In the genomic region with DNA sequence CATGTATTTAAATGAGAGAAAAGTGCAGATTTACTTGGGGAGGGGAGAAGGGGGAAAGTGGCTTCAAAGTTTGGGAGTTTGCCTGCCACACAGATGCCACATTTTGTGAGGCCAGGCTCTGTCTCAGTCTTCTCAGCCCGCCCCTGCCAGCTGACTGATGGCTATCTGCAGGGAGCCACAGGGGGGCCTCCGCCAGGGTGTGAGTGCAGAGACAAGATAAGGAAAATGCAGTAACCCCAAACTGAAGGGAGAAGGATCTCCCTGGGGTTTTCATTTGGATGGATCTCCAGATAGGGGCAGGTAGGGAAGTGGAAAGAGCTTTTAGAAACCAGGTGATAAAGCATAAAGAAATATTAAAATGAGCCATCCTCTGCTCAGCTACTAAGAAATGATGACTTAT, we compare ENCODE assay signal across 17 cellular contexts.
DNase-seq lines count a peak whose midpoint lies in the region; ATAC-seq and TF ChIP-seq lines count a peak whose summit lies in the region.
"Had no signal": no experiment of that assay in that cellular context is flagged by ENCODE, and none has a peak within 500 bp of the region (broad histone marks: within the 10 kb centered on the region; RNA-seq: fewer than 3 reads in every experiment).

No MANE protein-coding gene starts in this region.

- no peak overlapping the region for H3K4me3 ChIP-seq in SK-N-SH (ENCODE audit: low read depth in 2 of 2, low read length in 1 of 2)

- DNase-seq in SK-N-SH (peak; percentile 20), NOMO-1 (lab: John Stamatoyannopoulos, UW; ENCODE audit: unreplicated experiment in 2 of 2) (peak; percentile 68 to 69), endothelial cell (ENCODE audit: low spot score) (no peak), HEK293T (ENCODE audit: extremely low spot score) (no peak)
- no peak for DNase-seq in stimulated activated naive B cell treated with anti-CD40 and anti-IgM and Interleukin-4, amounts not matched to agents 10 μg/mL and 1 μg/mL and 100 μg/mL, for 72 hours
- no peak for DNase-seq in activated CD4-positive, CD25-positive, alpha-beta regulatory T cell (lab: John Stamatoyannopoulos, UW)
- no peak for DNase-seq in activated naive CD4-positive, alpha-beta T cell treated with anti-CD3 and anti-CD28 coated beads, Interleukin-2, amount 10 ng/mL, durations not matched to agents 7 days and 5 days
- DNase-seq: activated CD4-positive, alpha-beta T cell treated with anti-CD3 and anti-CD28 coated beads, Interleukin-2, amount 50 U/mL, for 1 hour; Caco-2; MV-4-11; NCI-H1694 treated with DMSO at 0.1 percent for 48 hours; right cardiac atrium; stimulated activated CD4-positive, alpha-beta T cell treated with anti-CD3 and anti-CD28 coated beads, Interleukin-15, amount 100 ng/mL, for 24 hours had no signal

- TF ChIP-seq RAD21 in SK-N-SH (IDR thresholded peaks at IDR 0.05; ENCODE audit: low read length), result no peak

- peaks cover 69% of the 10 kb centered on the region for H3K36me3 Mint-ChIP-seq in endothelial cell (ENCODE audit: low read depth, unreplicated experiment)
- H3K36me3 Mint-ChIP-seq in stimulated activated naive B cell treated with anti-CD40 and anti-IgM and Interleukin-4, amounts not matched to agents 10 μg/mL and 1 μg/mL and 100 μg/mL, for 72 hours, result no peaks in the 10 kb centered on the region
- no peaks in the 10 kb centered on the region for H3K36me3 Mint-ChIP-seq in activated naive CD4-positive, alpha-beta T cell treated with anti-CD3 and anti-CD28 coated beads, Interleukin-2, amount 10 ng/mL, durations not matched to agents 7 days and 5 days
- H3K36me3 Mint-ChIP-seq: memory B cell had no signal

- H3K4me1 ChIP-seq in SK-N-SH (ENCODE audit: control insufficient read depth in 1 of 2, insufficient read depth in 2 of 2, low read depth in 1 of 2, low read length in 1 of 2), result peaks cover 0 to 3% of the 10 kb centered on the region in 2 experiments; a peak in 2 of 4 replicates
- H3K4me1 ChIP-seq: Caco-2 had no signal

- no peaks in the 10 kb centered on the region for H3K79me2 ChIP-seq in SK-N-SH (ENCODE audit: insufficient read depth)

- no peaks in the 10 kb centered on the region for H3K27me3 ChIP-seq in SK-N-SH (ENCODE audit: insufficient read depth)

- no peak overlapping the region for H3K9ac ChIP-seq in SK-N-SH

- TF ChIP-seq EP300 in SK-N-SH (IDR thresholded peaks at IDR 0.05; ENCODE audit: borderline replicate concordance in 1 of 2, low read depth in 1 of 2, low read length in 1 of 2), result no peak

- H4K20me1 ChIP-seq in SK-N-SH (ENCODE audit: insufficient read depth), result no peaks in the 10 kb centered on the region

- peaks cover 0 to 25% of the 10 kb centered on the region in 2 experiments for H3K36me3 ChIP-seq in SK-N-SH (replicated peaks in 1 of 2; ENCODE audit: control insufficient read depth in 1 of 2, insufficient read depth in 2 of 2, low read length in 1 of 2)

- H3K27ac Mint-ChIP-seq in endothelial cell (ENCODE audit: unreplicated experiment), result peak overlapping the region; percentile 80
- peak overlapping the region; percentile 70 for H3K27ac Mint-ChIP-seq in stimulated activated naive B cell treated with anti-CD40 and anti-IgM and Interleukin-4, amounts not matched to agents 10 μg/mL and 1 μg/mL and 100 μg/mL, for 72 hours
- H3K27ac Mint-ChIP-seq in activated naive CD4-positive, alpha-beta T cell treated with anti-CD3 and anti-CD28 coated beads, Interleukin-2, amount 10 ng/mL, durations not matched to agents 7 days and 5 days, result no peak overlapping the region
- H3K27ac Mint-ChIP-seq: activated T-helper 2 cell treated with anti-CD3 and anti-CD28 coated beads, Interferon-gamma antibody, Interleukin-2, Interleukin-4, amounts not matched to agents 10 μg/mL and 5 μg/mL and 100 μg/mL, durations not matched to agents 14 hours and 24 hours and 36 hours; memory B cell had no signal

- no peaks in the 10 kb centered on the region for H3K9me2 ChIP-seq in SK-N-SH

- CTCF ChIA-PET in SK-N-SH (lab: Yijun Ruan, JAX) (interaction anchor here (1.6 kb wide), 1 partner anchor 27 kb away, joined by 5 read pairs; no protein-coding TSS in a partner anchor), HEK293T (lab: Yijun Ruan, JAX) (interaction anchor here (1.3 kb wide), 1 partner anchor 9 kb away, joined by 6 read pairs; no protein-coding TSS in a partner anchor)
- CTCF ChIA-PET in activated naive CD4-positive, alpha-beta T cell treated with anti-CD3 and anti-CD28 coated beads, Interleukin-2, amount 10 ng/mL, durations not matched to agents 7 days and 5 days (lab: Charles Lee), result no interaction called here

- no peaks in the 10 kb centered on the region for H3K9me3 ChIP-seq in SK-N-SH
- H3K9me3 ChIP-seq: Caco-2 had no signal

- no peaks in the 10 kb centered on the region for H3K9me3 Mint-ChIP-seq in endothelial cell (ENCODE audit: unreplicated experiment)
- H3K9me3 Mint-ChIP-seq in stimulated activated naive B cell treated with anti-CD40 and anti-IgM and Interleukin-4, amounts not matched to agents 10 μg/mL and 1 μg/mL and 100 μg/mL, for 72 hours, result peaks cover 0 to 3% of the 10 kb centered on the region in 2 donors
- H3K9me3 Mint-ChIP-seq in activated naive CD4-positive, alpha-beta T cell treated with anti-CD3 and anti-CD28 coated beads, Interleukin-2, amount 10 ng/mL, durations not matched to agents 7 days and 5 days, result no peaks in the 10 kb centered on the region
- H3K9me3 Mint-ChIP-seq: activated T-helper 2 cell treated with anti-CD3 and anti-CD28 coated beads, Interferon-gamma antibody, Interleukin-2, Interleukin-4, amounts not matched to agents 10 μg/mL and 5 μg/mL and 100 μg/mL, durations not matched to agents 14 hours and 24 hours and 36 hours; memory B cell had no signal

- H3F3A ChIP-seq in SK-N-SH (replicated peaks; ENCODE audit: insufficient read depth), result no peaks in the 10 kb centered on the region

- H3K4me1 Mint-ChIP-seq in endothelial cell (ENCODE audit: unreplicated experiment), result peaks cover 72% of the 10 kb centered on the region
- H3K4me1 Mint-ChIP-seq in stimulated activated naive B cell treated with anti-CD40 and anti-IgM and Interleukin-4, amounts not matched to agents 10 μg/mL and 1 μg/mL and 100 μg/mL, for 72 hours, result peaks cover 4 to 6% of the 10 kb centered on the region in 2 donors
- no peaks in the 10 kb centered on the region for H3K4me1 Mint-ChIP-seq in activated naive CD4-positive, alpha-beta T cell treated with anti-CD3 and anti-CD28 coated beads, Interleukin-2, amount 10 ng/mL, durations not matched to agents 7 days and 5 days
- H3K4me1 Mint-ChIP-seq: memory B cell had no signal

- no peak overlapping the region for H3K27ac ChIP-seq in SK-N-SH (ENCODE audit: low read depth in 2 of 2, low read length in 1 of 2)
- H3K27ac ChIP-seq: RWPE1 had no signal

- ATAC-seq in SK-N-SH treated with all-trans-retinoic acid at 6 μM for 48 hours, result no peak
- ATAC-seq in stimulated activated naive B cell treated with anti-CD40 and anti-IgM and Interleukin-4, amounts not matched to agents 10 μg/mL and 1 μg/mL and 100 μg/mL, for 72 hours (replicated peaks), result no peak
- ATAC-seq: right cardiac atrium had no signal

- POLR2A ChIA-PET in SK-N-SH (lab: Yijun Ruan, JAX), result no interaction called here
- POLR2A ChIA-PET in HEK293T (lab: Yijun Ruan, JAX), result no interaction called here

- no peak overlapping the region for H2AFZ ChIP-seq in SK-N-SH (ENCODE audit: low read depth)

- H3K27me3 Mint-ChIP-seq in endothelial cell (ENCODE audit: unreplicated experiment), result peaks cover 7% of the 10 kb centered on the region
- no peaks in the 10 kb centered on the region for H3K27me3 Mint-ChIP-seq in stimulated activated naive B cell treated with anti-CD40 and anti-IgM and Interleukin-4, amounts not matched to agents 10 μg/mL and 1 μg/mL and 100 μg/mL, for 72 hours
- no peaks in the 10 kb centered on the region for H3K27me3 Mint-ChIP-seq in activated naive CD4-positive, alpha-beta T cell treated with anti-CD3 and anti-CD28 coated beads, Interleukin-2, amount 10 ng/mL, durations not matched to agents 7 days and 5 days
- H3K27me3 Mint-ChIP-seq: memory B cell had no signal

- no peak overlapping the region for H3K4me2 ChIP-seq in SK-N-SH

- H3K4me3 Mint-ChIP-seq in endothelial cell (ENCODE audit: unreplicated experiment), result peak overlapping the region; percentile 4
- no peak overlapping the region for H3K4me3 Mint-ChIP-seq in stimulated activated naive B cell treated with anti-CD40 and anti-IgM and Interleukin-4, amounts not matched to agents 10 μg/mL and 1 μg/mL and 100 μg/mL, for 72 hours
- H3K4me3 Mint-ChIP-seq in activated naive CD4-positive, alpha-beta T cell treated with anti-CD3 and anti-CD28 coated beads, Interleukin-2, amount 10 ng/mL, durations not matched to agents 7 days and 5 days, result no peak overlapping the region
- H3K4me3 Mint-ChIP-seq: memory B cell had no signal

- 61% methylated on average over 2 of the region's 2 CpGs for WGBS in SK-N-SH (ENCODE audit: low lambda C conversion rate)

- no peak for TF ChIP-seq CTCF in SK-N-SH (IDR thresholded peaks at IDR 0.05)
- TF ChIP-seq CTCF in endothelial cell (IDR thresholded peaks at IDR 0.05; ENCODE audit: unreplicated experiment), result no peak

TF ChIP-seq in SK-N-SH, 30 proteins besides CTCF, POLR2A, EP300 and RAD21:
- TF ChIP-seq NRF1 (IDR thresholded peaks at IDR 0.05; ENCODE audit: low read depth, low read length) (no peak), GATA2 (CRISPR knock-in tag; IDR thresholded peaks at IDR 0.05) (peak; percentile 90)

TF ChIP-seq in HEK293T, 16 proteins besides CTCF, POLR2A, EP300 and RAD21:
- TF ChIP-seq HDGF (IDR thresholded peaks at IDR 0.05; ENCODE audit: borderline replicate concordance), result no peak
- TF ChIP-seq ELF4 (IDR thresholded peaks at IDR 0.05), result no peak
- no peak for TF ChIP-seq FOXK2 (IDR thresholded peaks at IDR 0.05)
- no peak for TF ChIP-seq LEF1 (IDR thresholded peaks at IDR 0.05; ENCODE audit: borderline replicate concordance)
- TF ChIP-seq FOXA1 (IDR thresholded peaks at IDR 0.05), result no peak
- TF ChIP-seq, protein P1, sequence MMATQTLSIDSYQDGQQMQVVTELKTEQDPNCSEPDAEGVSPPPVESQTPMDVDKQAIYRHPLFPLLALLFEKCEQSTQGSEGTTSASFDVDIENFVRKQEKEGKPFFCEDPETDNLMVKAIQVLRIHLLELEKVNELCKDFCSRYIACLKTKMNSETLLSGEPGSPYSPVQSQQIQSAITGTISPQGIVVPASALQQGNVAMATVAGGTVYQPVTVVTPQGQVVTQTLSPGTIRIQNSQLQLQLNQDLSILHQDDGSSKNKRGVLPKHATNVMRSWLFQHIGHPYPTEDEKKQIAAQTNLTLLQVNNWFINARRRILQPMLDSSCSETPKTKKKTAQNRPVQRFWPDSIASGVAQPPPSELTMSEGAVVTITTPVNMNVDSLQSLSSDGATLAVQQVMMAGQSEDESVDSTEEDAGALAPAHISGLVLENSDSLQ (IDR thresholded peaks at IDR 0.05), result no peak
- TF ChIP-seq BHLHE40 (IDR thresholded peaks at IDR 0.05; ENCODE audit: borderline replicate concordance), result no peak
- TF ChIP-seq FOXM1 (IDR thresholded peaks at IDR 0.05; ENCODE audit: borderline replicate concordance), result no peak

Comparison
In these comparisons a context has a peak if more than half of its experiments do, and no peak if none do; other contexts are left out.
1. DNase-seq: peak in SK-N-SH (single experiment) and NOMO-1 (2 of 2); none in endothelial cell (single experiment), stimulated activated naive B cell treated with anti-CD40 and anti-IgM and Interleukin-4, amounts not matched to agents 10 μg/mL and 1 μg/mL and 100 μg/mL, for 72 hours (single experiment), activated CD4-positive, CD25-positive, alpha-beta regulatory T cell (0 of 4), HEK293T (single experiment) and activated naive CD4-positive, alpha-beta T cell treated with anti-CD3 and anti-CD28 coated beads, Interleukin-2, amount 10 ng/mL, durations not matched to agents 7 days and 5 days (single experiment).